1 cellular context compared by ENCODE assay signal in genomic region chr1:184051138-184051484, GRCh38.
TF ChIP-seq lines count a peak whose summit lies in the region.

No MANE protein-coding gene starts in this region.

TF ChIP-seq in HepG2, 621 proteins besides CTCF, POLR2A, EP300 and RAD21 (continued from another document):
- peak; percentile 8; the same call in 1 of the 2 replicates for TF ChIP-seq PAXIP1 (CRISPR knock-in tag; conservative IDR thresholded peaks at IDR 0.05)
- 0 out of 2 replicates have a peak, but pooled peaks have one; percentile 4 for TF ChIP-seq SSRP1 (CRISPR knock-in tag; IDR thresholded peaks at IDR 0.05)
- TF ChIP-seq MTF2 (CRISPR knock-in tag; IDR thresholded peaks at IDR 0.05; ENCODE audit: borderline replicate concordance): 0 out of 2 replicates have a peak, but pooled peaks have one; percentile 61
- peak; percentile 54; the same call in 1 of the 2 replicates for TF ChIP-seq FOXJ3 (CRISPR knock-in tag; IDR thresholded peaks at IDR 0.05; ENCODE audit: borderline replicate concordance)
- TF ChIP-seq SCMH1 (CRISPR knock-in tag; IDR thresholded peaks at IDR 0.05; ENCODE audit: borderline replicate concordance): no peak
- TF ChIP-seq PITX1 (CRISPR knock-in tag; IDR thresholded peaks at IDR 0.05): 0 out of 2 replicates have a peak, but pooled peaks have one; percentile 4
- TF ChIP-seq LCORL (IDR thresholded peaks at IDR 0.05): no peak
- TF ChIP-seq LCORL (CRISPR knock-in tag; IDR thresholded peaks at IDR 0.05): 0 out of 2 replicates have a peak, but pooled peaks have one; percentile 14
- no peak for TF ChIP-seq ZNF431 (CRISPR knock-in tag; IDR thresholded peaks at IDR 0.05; ENCODE audit: borderline replicate concordance, low read depth)
- 0 out of 2 replicates have a peak, but pooled peaks have one; percentile 7 for TF ChIP-seq ZNF782 (CRISPR knock-in tag; IDR thresholded peaks at IDR 0.05; ENCODE audit: borderline replicate concordance)
- TF ChIP-seq ZNF501 (CRISPR knock-in tag; IDR thresholded peaks at IDR 0.05): 0 out of 2 replicates have a peak, but pooled peaks have one; percentile 46
- TF ChIP-seq ZNF614 (CRISPR knock-in tag; IDR thresholded peaks at IDR 0.05; ENCODE audit: borderline replicate concordance): no peak
